Comparison of ENCODE assay signal across 24 cellular contexts in genomic region chr3:62758296-62759066, GRCh38.
"Had no signal": no experiment of that assay in that cellular context is flagged by ENCODE, and none has a peak within 500 bp of the region (broad histone marks: within the 10 kb centered on the region; RNA-seq: fewer than 3 reads in every experiment).

No MANE protein-coding gene starts in this region.

- H3K27ac ChIP-seq: adrenal gland, breast epithelium, foreskin keratinocyte, hepatocyte, left ventricle myocardium inferior, neural progenitor cell, tibial artery had no signal

- H3K9me3 Mint-ChIP-seq: activated T-cell treated with anti-CD3 and anti-CD28 coated beads, Interleukin-2, amount 50 U/mL, for 4 hours; activated T-helper 2 cell treated with anti-CD3 and anti-CD28 coated beads, Interferon-gamma antibody, Interleukin-2, Interleukin-4, amounts not matched to agents 10 μg/mL and 5 μg/mL and 100 μg/mL, durations not matched to agents 14 hours and 24 hours and 36 hours; mesothelial cell of epicardium; neural progenitor cell had no signal

- H3K36me3 Mint-ChIP-seq: activated naive CD8-positive, alpha-beta T cell; immature natural killer cell; mesothelial cell of epicardium; naive thymus-derived CD8-positive, alpha-beta T cell; neural progenitor cell had no signal

- H3K4me3 Mint-ChIP-seq: activated naive CD8-positive, alpha-beta T cell; activated T-cell treated with anti-CD3 and anti-CD28 coated beads, Interleukin-2, amount 50 U/mL, for 4 hours; central memory CD8-positive, alpha-beta T cell; immature natural killer cell; mesothelial cell of epicardium; naive thymus-derived CD8-positive, alpha-beta T cell; neural progenitor cell; stimulated activated naive CD8-positive, alpha-beta T cell treated with anti-CD3 and anti-CD28 coated beads, Interleukin-15, amount 100 ng/mL, for 72 hours had no signal

- H3K9me3 ChIP-seq: adrenal gland, breast epithelium, left ventricle myocardium inferior, tibial artery had no signal

- DNase-seq: activated CD4-positive, alpha-beta T cell treated with anti-CD3 and anti-CD28 coated beads, Interleukin-2, amount 50 U/mL, for 4 hours; activated CD8-positive, alpha-beta memory T cell treated with anti-CD3 and anti-CD28 coated beads, Interleukin-2, amount 50 U/mL, for 48 hours; activated naive CD4-positive, alpha-beta T cell; activated T-cell treated with anti-CD3 and anti-CD28 coated beads, Interleukin-2, amount 50 U/mL, for 4 hours; effector memory CD4-positive, alpha-beta T cell; foreskin keratinocyte; immature natural killer cell; kidney glomerular epithelial cell; left ventricle myocardium inferior; mammary epithelial cell; naive thymus-derived CD8-positive, alpha-beta T cell; stimulated activated CD4-positive, alpha-beta T cell treated with anti-CD3 and anti-CD28 coated beads, Interleukin-12 subunit alpha, Interleukin-12 subunit beta, amount 100 ng/mL, for 4 hours; stimulated activated naive CD8-positive, alpha-beta T cell treated with anti-CD3 and anti-CD28 coated beads, Interleukin-15, amount 100 ng/mL, for 72 hours; tibial artery; WERI-Rb-1 had no signal

- H3K4me3 ChIP-seq: adrenal gland, breast epithelium, hepatocyte, left ventricle myocardium inferior, neural progenitor cell, tibial artery had no signal

- ATAC-seq: activated T-cell treated with anti-CD3 and anti-CD28 coated beads, Interleukin-2, amount 50 U/mL, for 4 hours; foreskin keratinocyte; naive thymus-derived CD8-positive, alpha-beta T cell; stimulated activated naive CD8-positive, alpha-beta T cell treated with anti-CD3 and anti-CD28 coated beads, Interleukin-15, amount 100 ng/mL, for 72 hours had no signal

- H3K36me3 ChIP-seq: adrenal gland, breast epithelium, left ventricle myocardium inferior, neural progenitor cell, tibial artery had no signal

- H3K27me3 ChIP-seq: adrenal gland, breast epithelium, foreskin keratinocyte, hepatocyte, neural progenitor cell, tibial artery had no signal

- H3K27me3 Mint-ChIP-seq: central memory CD8-positive, alpha-beta T cell; progenitor cell of endocrine pancreas; stimulated activated naive CD8-positive, alpha-beta T cell treated with anti-CD3 and anti-CD28 coated beads, Interleukin-15, amount 100 ng/mL, for 72 hours had no signal

- H3K4me1 Mint-ChIP-seq: central memory CD8-positive, alpha-beta T cell; immature natural killer cell; naive thymus-derived CD8-positive, alpha-beta T cell; stimulated activated naive CD8-positive, alpha-beta T cell treated with anti-CD3 and anti-CD28 coated beads, Interleukin-15, amount 100 ng/mL, for 72 hours had no signal

- H3K4me1 ChIP-seq: adrenal gland, breast epithelium, left ventricle myocardium inferior, tibial artery had no signal

- H3K27ac Mint-ChIP-seq: activated naive CD8-positive, alpha-beta T cell; activated T-helper 2 cell treated with anti-CD3 and anti-CD28 coated beads, Interferon-gamma antibody, Interleukin-2, Interleukin-4, amounts not matched to agents 10 μg/mL and 5 μg/mL and 100 μg/mL, durations not matched to agents 14 hours and 24 hours and 36 hours; immature natural killer cell; mesothelial cell of epicardium; naive thymus-derived CD8-positive, alpha-beta T cell; neural progenitor cell; progenitor cell of endocrine pancreas; stimulated activated naive CD8-positive, alpha-beta T cell treated with anti-CD3 and anti-CD28 coated beads, Interleukin-15, amount 100 ng/mL, for 72 hours had no signal
